In the genomic region with DNA sequence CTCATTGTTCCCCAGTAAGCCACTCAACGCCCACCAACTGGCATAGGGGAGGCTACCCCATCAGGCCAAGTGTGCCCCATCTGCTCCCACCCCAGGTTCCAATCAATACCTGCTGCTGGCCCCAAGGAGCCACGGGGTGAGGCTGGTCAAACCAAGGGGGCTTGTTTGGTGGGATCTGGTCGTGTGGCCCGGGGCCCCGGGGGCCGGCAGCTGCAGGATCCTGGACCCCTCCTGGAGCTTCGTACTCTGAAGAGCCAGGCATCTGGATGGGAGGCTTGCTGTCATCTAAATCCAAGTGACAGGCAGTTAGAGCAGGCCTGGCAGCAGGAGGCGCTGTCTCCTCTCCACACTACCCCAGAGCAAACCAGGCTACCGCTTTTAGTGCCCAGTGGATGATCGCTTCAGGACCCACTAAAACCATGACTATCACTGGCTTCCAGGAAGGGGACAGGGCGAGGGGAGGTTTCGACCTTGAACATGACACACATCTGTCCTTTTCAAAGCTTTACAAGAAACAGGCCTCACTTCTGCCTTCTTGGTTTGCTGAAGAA, we compare ENCODE assay signal across 9 cellular contexts. TPM values are rescaled to one million over a fixed set of nuclear protein-coding genes. Genes with fewer than 3 reads are reported as not detected.
DNase-seq lines count a peak whose midpoint lies in the region; ATAC-seq and TF ChIP-seq lines count a peak whose summit lies in the region.
"Had no signal": no experiment of that assay in that cellular context is flagged by ENCODE, and none has a peak within 500 bp of the region (broad histone marks: within the 10 kb centered on the region; RNA-seq: fewer than 3 reads in every experiment).

No MANE protein-coding gene starts in this region.

- H3K4me3 Mint-ChIP-seq in naive B cell, result no peak overlapping the region

- no peaks in the 10 kb centered on the region for H3K27me3 Mint-ChIP-seq in naive B cell

- H3K4me1 Mint-ChIP-seq in naive B cell, result peaks cover 0 to 5% (median 3%) of the 10 kb centered on the region in 3 donors

- H3K4me3 ChIP-seq in astrocyte of the cerebellum (ENCODE audit: low read depth, low read length) (no peak overlapping the region), coronary artery (no peak overlapping the region)
- H3K4me3 ChIP-seq: upper lobe of left lung had no signal

- peaks cover 0 to 12% of the 10 kb centered on the region in 2 donors for H3K36me3 Mint-ChIP-seq in naive B cell

- peak in 1 of 2 donors; percentile 23 for ATAC-seq in naive B cell (ENCODE audit: low read depth in 2 of 2)
- ATAC-seq in HG02938 (IDR thresholded peaks at IDR 0.05; ENCODE audit: unreplicated experiment), result no peak
- no peak for ATAC-seq in GM19463 (IDR thresholded peaks at IDR 0.05; ENCODE audit: unreplicated experiment)

- H3K27ac ChIP-seq in coronary artery, result no peak overlapping the region
- H3K27ac ChIP-seq: upper lobe of left lung had no signal

- peak; percentile 38 for TF ChIP-seq CTCF in astrocyte of the cerebellum (IDR thresholded peaks at IDR 0.05; ENCODE audit: low read depth, low read length, missing control alignments)
- no peak for TF ChIP-seq CTCF in coronary artery (IDR thresholded peaks at IDR 0.05)

- in situ Hi-C loops in astrocyte of the cerebellum (cut with HindIII; ENCODE audit: low sequenced_read_pairs), result no loop called here

- DNase-seq in ELR (ENCODE audit: low read depth), result peak; percentile 35
- peak; percentile 40 for DNase-seq in RKO (ENCODE audit: low spot score)
- DNase-seq in astrocyte of the cerebellum (ENCODE audit: low read depth), result no peak
- DNase-seq in naive B cell, result peak; percentile 26
- no peak for DNase-seq in DMS79 treated with DMSO at 0.1 percent for 48 hours (lab: John Stamatoyannopoulos, UW)
- no peak for DNase-seq in coronary artery (ENCODE audit: low spot score)

- no peaks in the 10 kb centered on the region for H3K9me3 Mint-ChIP-seq in naive B cell

- H3K27ac Mint-ChIP-seq in naive B cell, result peak overlapping the region in 1 of 6 donors; percentile 61

RNA-seq across cellular contexts. Expression of a gene that starts 14.2 kb away (rescaled TPM):
- 10 to 100 TPM in 2 of 6 donors, 1 to 10 TPM in 4; 3.2 to 19.5 (median 9.4) TPM for polyA plus RNA-seq in naive B cell (ENCODE audit: low read depth in 6 of 6)

RNA-seq across cellular contexts. Expression of a gene that starts 31.9 kb away (rescaled TPM):
- polyA plus RNA-seq in naive B cell (ENCODE audit: low read depth in 6 of 6), result 1 to 10 TPM in 4 of 6 donors, under 1 TPM in 1, not detected in 1; 0.74 to 4.6 (median 1.4) TPM

RNA-seq across cellular contexts. Expression of a gene that starts 32.1 kb away (rescaled TPM):
- under 1 TPM in 1 of 6 donors, not detected in 5; 0.41 TPM for polyA plus RNA-seq in naive B cell (ENCODE audit: low read depth in 6 of 6)

RNA-seq across cellular contexts. Expression of a gene that starts 44.2 kb away (rescaled TPM):
- 10 to 100 TPM; 15.4 to 26.2 (median 19.4) TPM for polyA plus RNA-seq in naive B cell (ENCODE audit: low read depth in 6 of 6)

RNA-seq across cellular contexts. Expression of a gene that starts 56.3 kb away (rescaled TPM):
- polyA plus RNA-seq in naive B cell (ENCODE audit: low read depth in 6 of 6), result 10 to 100 TPM in 5 of 6 donors, 1 to 10 TPM in 1; 9.9 to 34.7 (median 20.7) TPM

Comparison
In these comparisons a context has a peak if more than half of its experiments do, and no peak if none do; other contexts are left out.
1. DNase-seq: peak in ELR (single experiment), RKO (single experiment) and naive B cell (single experiment); none in astrocyte of the cerebellum (single experiment), DMS79 treated with DMSO at 0.1 percent for 48 hours (single experiment) and coronary artery (single experiment).